Comparison of ENCODE assay signal across 11 cellular contexts in the genomic region with DNA sequence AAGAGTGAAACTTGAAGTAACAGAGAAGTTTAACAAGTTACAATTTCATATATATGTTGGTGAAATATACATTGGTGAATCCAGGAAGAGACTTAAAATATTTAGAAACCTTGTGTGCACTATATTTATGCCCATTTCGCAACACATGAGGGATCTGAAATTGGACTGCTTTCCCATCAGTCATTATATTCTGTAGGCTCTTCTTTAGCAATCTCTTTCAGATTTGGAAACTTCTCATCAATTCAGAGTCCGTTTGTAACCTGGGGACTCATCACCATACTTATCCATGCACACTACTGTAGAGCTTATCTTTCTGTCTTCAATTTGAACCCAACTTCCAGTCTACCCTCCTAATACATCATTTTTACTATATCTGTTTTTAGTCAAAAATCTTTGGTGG. TPM values are rescaled to one million over a fixed set of nuclear protein-coding genes. Genes with fewer than 3 reads are reported as not detected.
DNase-seq lines count a peak whose midpoint lies in the region; ATAC-seq and TF ChIP-seq lines count a peak whose summit lies in the region.
"Had no signal": no experiment of that assay in that cellular context is flagged by ENCODE, and none has a peak within 500 bp of the region (broad histone marks: within the 10 kb centered on the region; RNA-seq: fewer than 3 reads in every experiment).

No MANE protein-coding gene starts in this region.

- H3K9me3 ChIP-seq in right atrium auricular region (no peaks in the 10 kb centered on the region), adrenal gland (replicated peaks in 1 of 3) (no peaks in the 10 kb centered on the region), muscle layer of duodenum (ENCODE audit: control insufficient read depth in 1 of 2, low read length in 2 of 2) (no peaks in the 10 kb centered on the region), aorta (ENCODE audit: control insufficient read depth, low read length) (no peaks in the 10 kb centered on the region)

- H3K4me3 ChIP-seq in right atrium auricular region (peak overlapping the region; percentile 62 to 74), adrenal gland (peak overlapping the region in 3 of 4 donors; percentile 6 to 88 (median 62)), muscle layer of duodenum (ENCODE audit: low read depth in 1 of 2, low read length in 2 of 2) (peak overlapping the region; percentile 75 to 83), aorta (ENCODE audit: low read length in 2 of 2) (peak overlapping the region; percentile 86 to 93)

- H3K27ac ChIP-seq in right atrium auricular region (peak overlapping the region; percentile 85 to 94), adrenal gland (peak overlapping the region in 2 of 5 donors; percentile 91 to 94), muscle layer of duodenum (ENCODE audit: low read length) (peak overlapping the region; percentile 94), aorta (ENCODE audit: low read depth in 1 of 2, low read length in 2 of 2) (no peak overlapping the region)
- H3K27ac ChIP-seq: KMS-11 had no signal

- H3K27me3 ChIP-seq in right atrium auricular region (no peaks in the 10 kb centered on the region), adrenal gland (no peaks in the 10 kb centered on the region), muscle layer of duodenum (ENCODE audit: low read depth, low read length) (no peaks in the 10 kb centered on the region), aorta (ENCODE audit: control insufficient read depth in 1 of 2, insufficient read depth in 2 of 2, low read length in 1 of 2) (no peaks in the 10 kb centered on the region)

- intact Hi-C loops in cardiac septum (cut with DNase I) = loop anchor here (2.0 to 10.0 kb wide), 5 partner anchors 52 to 315 kb away; a partner anchor contains a TSS
- intact Hi-C loops in adrenal gland (cut with DNase I) = loop anchor here (5.0 to 10.0 kb wide), 3 partner anchors 95 to 127 kb away; no protein-coding TSS in a partner anchor
- intact Hi-C loops in aorta (cut with DNase I) = loop anchor here (5.0 to 10.0 kb wide), 4 partner anchors 98 to 305 kb away; no protein-coding TSS in a partner anchor

- no peak for DNase-seq in right atrium auricular region (ENCODE audit: low spot score)
- DNase-seq in cardiac septum (ENCODE audit: low spot score) = no peak
- no peak for DNase-seq in adrenal gland
- DNase-seq in aorta = no peak
- DNase-seq in NCI-H2196 treated with DMSO at 0.1 percent for 48 hours (lab: John Stamatoyannopoulos, UW; ENCODE audit: unreplicated experiment) = no peak
- DNase-seq: activated CD4-positive, CD25-positive, alpha-beta regulatory T cell; NCI-H345 had no signal

- ATAC-seq in aorta (ENCODE audit: low FRiP score) = no peak
- no peak for ATAC-seq in GM21447 (IDR thresholded peaks at IDR 0.05; ENCODE audit: unreplicated experiment)
- ATAC-seq in HG03460 (IDR thresholded peaks at IDR 0.05; ENCODE audit: unreplicated experiment) = no peak

- TF ChIP-seq POLR2A in adrenal gland (IDR thresholded peaks at IDR 0.05) = no peak

- no peaks in the 10 kb centered on the region for H3K36me3 ChIP-seq in right atrium auricular region
- H3K36me3 ChIP-seq in adrenal gland (replicated peaks in 1 of 2) = no peaks in the 10 kb centered on the region
- no peaks in the 10 kb centered on the region for H3K36me3 ChIP-seq in muscle layer of duodenum (ENCODE audit: control insufficient read depth in 1 of 2, insufficient read depth in 2 of 2, low read length in 2 of 2)
- H3K36me3 ChIP-seq in aorta (ENCODE audit: control insufficient read depth in 1 of 2, insufficient read depth in 2 of 2, low read length in 1 of 2) = no peaks in the 10 kb centered on the region

- TF ChIP-seq CTCF in right atrium auricular region (IDR thresholded peaks at IDR 0.05) (no peak), adrenal gland (IDR thresholded peaks at IDR 0.05) (no peak)

- peaks cover 0 to 18% of the 10 kb centered on the region in 2 donors for H3K4me1 ChIP-seq in right atrium auricular region
- peaks cover 0 to 58% of the 10 kb centered on the region in 2 donors for H3K4me1 ChIP-seq in adrenal gland (replicated peaks in 1 of 2)
- H3K4me1 ChIP-seq in muscle layer of duodenum (ENCODE audit: control insufficient read depth in 1 of 2, insufficient read depth in 2 of 2, low read length in 2 of 2) = peaks cover 8 to 21% of the 10 kb centered on the region in 2 donors
- peaks cover 6 to 10% of the 10 kb centered on the region in 2 donors for H3K4me1 ChIP-seq in aorta (ENCODE audit: control insufficient read depth in 1 of 2, insufficient read depth in 2 of 2, low read length in 2 of 2)

- 23 to 35% (median 28%) methylated on average over 2 of the region's 2 CpGs for WGBS in adrenal gland, 4 donors
- 11 to 20% methylated on average over 2 of the region's 2 CpGs for WGBS in aorta, 2 donors

RNA-seq across cellular contexts. Expression of a gene that starts 2.2 kb away (rescaled TPM):
- total RNA-seq in right atrium auricular region (10 to 100 TPM; 13.2 to 26.8 TPM), cardiac septum (40.3 TPM), adrenal gland (100 to 1,000 TPM; 137 to 371 (median 157) TPM), aorta (100 to 1,000 TPM; 132 to 152 TPM)
- polyA plus RNA-seq in adrenal gland (10 to 100 TPM; 30.0 to 80.3 (median 39.5) TPM), aorta (10 to 100 TPM; 17.8 to 65.0 TPM)

RNA-seq across cellular contexts. Expression of a gene that starts 2.2 kb away (rescaled TPM):
- 10 to 100 TPM in 1 of 2 donors, 1 to 10 TPM in 1; 8.5 to 11.8 TPM for total RNA-seq in right atrium auricular region
- total RNA-seq in cardiac septum = 29.3 TPM
- total RNA-seq in adrenal gland = 100 to 1,000 TPM in 3 of 8 donors, 10 to 100 TPM in 5; 60.3 to 147 (median 79.7) TPM
- polyA plus RNA-seq in adrenal gland = 10 to 100 TPM; 17.8 to 52.4 (median 27.9) TPM
- 10 to 100 TPM; 49.6 to 52.4 TPM for total RNA-seq in aorta
- polyA plus RNA-seq in aorta = 10 to 100 TPM; 11.0 to 30.2 TPM

Comparison
In these comparisons a context has a peak if more than half of its experiments do, and no peak if none do; other contexts are left out.
1. H3K27ac ChIP-seq: peak in right atrium auricular region (2 of 2) and muscle layer of duodenum (single experiment); none in aorta (0 of 2).
2. Peak in every context shown above with its lines, with median percentiles within 50 percentile points of each other: H3K4me3 ChIP-seq.